1 cellular context compared by ENCODE assay signal in the genomic region with DNA sequence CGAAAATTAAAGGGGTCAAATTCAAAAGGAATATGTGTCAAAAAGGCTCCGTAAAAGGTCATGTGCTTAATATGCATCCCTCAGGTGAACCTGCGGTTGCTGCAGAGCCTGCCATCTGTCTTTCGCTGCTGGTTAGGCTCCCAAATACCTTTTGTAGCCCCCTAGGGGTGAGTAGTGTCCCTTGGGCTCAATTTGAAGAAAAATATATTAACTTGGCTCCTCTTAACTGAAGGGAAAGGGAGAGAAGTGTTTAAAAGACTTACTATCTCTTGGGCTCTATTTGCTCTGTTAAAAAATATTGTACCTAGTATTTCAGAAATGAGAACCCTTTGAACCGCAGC.
TF ChIP-seq lines count a peak whose summit lies in the region.

No MANE protein-coding gene starts in this region.

TF ChIP-seq in WTC11, 78 proteins besides CTCF, POLR2A, EP300 and RAD21 (continued from another document):
- TF ChIP-seq ZNF232 (CRISPR knock-in tag; IDR thresholded peaks at IDR 0.05) = no peak
- TF ChIP-seq JAZF1 (CRISPR knock-in tag; IDR thresholded peaks at IDR 0.05) = no peak
- TF ChIP-seq CBFB (CRISPR knock-in tag; IDR thresholded peaks at IDR 0.05; ENCODE audit: low read depth) = no peak
- no peak for TF ChIP-seq ZNF423 (CRISPR knock-in tag; IDR thresholded peaks at IDR 0.05)
- TF ChIP-seq, protein P1, sequence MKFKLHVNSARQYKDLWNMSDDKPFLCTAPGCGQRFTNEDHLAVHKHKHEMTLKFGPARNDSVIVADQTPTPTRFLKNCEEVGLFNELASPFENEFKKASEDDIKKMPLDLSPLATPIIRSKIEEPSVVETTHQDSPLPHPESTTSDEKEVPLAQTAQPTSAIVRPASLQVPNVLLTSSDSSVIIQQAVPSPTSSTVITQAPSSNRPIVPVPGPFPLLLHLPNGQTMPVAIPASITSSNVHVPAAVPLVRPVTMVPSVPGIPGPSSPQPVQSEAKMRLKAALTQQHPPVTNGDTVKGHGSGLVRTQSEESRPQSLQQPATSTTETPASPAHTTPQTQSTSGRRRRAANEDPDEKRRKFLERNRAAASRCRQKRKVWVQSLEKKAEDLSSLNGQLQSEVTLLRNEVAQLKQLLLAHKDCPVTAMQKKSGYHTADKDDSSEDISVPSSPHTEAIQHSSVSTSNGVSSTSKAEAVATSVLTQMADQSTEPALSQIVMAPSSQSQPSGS (CRISPR knock-in tag; IDR thresholded peaks at IDR 0.05; ENCODE audit: borderline replicate concordance, low read depth) = no peak
